In the genomic region with DNA sequence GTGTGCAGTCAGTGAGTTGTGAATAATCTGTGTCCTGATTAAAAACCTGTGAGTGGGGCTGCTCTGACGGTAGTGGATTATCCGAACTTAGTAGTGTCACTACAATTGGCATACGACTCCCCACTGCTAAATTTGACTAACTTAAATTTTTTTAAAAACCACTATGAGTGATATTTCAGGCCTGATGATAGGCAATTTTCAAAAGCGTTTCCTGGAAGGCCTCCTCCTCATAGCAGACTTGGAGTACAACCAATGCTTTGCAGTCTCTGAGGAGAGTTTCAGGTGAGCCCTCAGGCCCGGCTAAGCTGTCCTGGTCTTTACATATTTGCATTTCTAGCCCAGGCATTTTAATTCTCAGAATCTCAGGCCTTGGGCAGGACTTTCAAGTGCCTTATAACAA, we compare ENCODE assay signal across 19 cellular contexts. TPM values are rescaled to one million over a fixed set of nuclear protein-coding genes. Genes with fewer than 3 reads are reported as not detected.
DNase-seq lines count a peak whose midpoint lies in the region; ATAC-seq and TF ChIP-seq lines count a peak whose summit lies in the region.
"Had no signal": no experiment of that assay in that cellular context is flagged by ENCODE, and none has a peak within 500 bp of the region (broad histone marks: within the 10 kb centered on the region; RNA-seq: fewer than 3 reads in every experiment).

No MANE protein-coding gene starts in this region.

- no peak overlapping the region for H3K27ac Mint-ChIP-seq in immature natural killer cell
- H3K27ac Mint-ChIP-seq: CD8-positive, alpha-beta memory T cell had no signal

- H3K27me3 ChIP-seq in HL-60 (ENCODE audit: insufficient read depth, poor library complexity, severe bottlenecking) (no peaks in the 10 kb centered on the region), lower lobe of right lung (ENCODE audit: low read depth) (no peaks in the 10 kb centered on the region), spleen (replicated peaks in 1 of 7) (peaks cover 0 to 18% (median 0%) of the 10 kb centered on the region in 7 donors)

- H3K4me1 ChIP-seq in lower lobe of right lung (peaks cover 22% of the 10 kb centered on the region), spleen (peaks cover 0 to 25% (median 6%) of the 10 kb centered on the region in 6 donors), OCI-LY7 (ENCODE audit: insufficient read depth, low read length, poor library complexity, severe bottlenecking) (no peaks in the 10 kb centered on the region)
- H3K4me1 ChIP-seq: BE2C had no signal

- no peak for TF ChIP-seq CTCF in HL-60 (IDR thresholded peaks at IDR 0.05; ENCODE audit: insufficient read depth, low read length)
- no peak for TF ChIP-seq CTCF in lower lobe of right lung (IDR thresholded peaks at IDR 0.05)
- no peak for TF ChIP-seq CTCF in spleen (IDR thresholded peaks at IDR 0.05 in 8 of 11, conservative IDR thresholded peaks at IDR 0.05 in 3 of 11)
- TF ChIP-seq CTCF in OCI-LY7 (conservative IDR thresholded peaks at IDR 0.05; ENCODE audit: low read length) = no peak

- no peak for DNase-seq in activated CD4-positive, CD25-positive, alpha-beta regulatory T cell treated with anti-CD3 and anti-CD28 coated beads, Interleukin-2, amount 50 U/mL, for 72 hours
- no peak for DNase-seq in HL-60 (ENCODE audit: low read depth in 1 of 2, low spot score in 1 of 2)
- DNase-seq in lower lobe of right lung = no peak
- no peak for DNase-seq in spleen
- DNase-seq in immature natural killer cell = no peak
- DNase-seq in OCI-LY7 (ENCODE audit: low spot score) = no peak
- DNase-seq: BE2C; CD8-positive, alpha-beta memory T cell; DMS79; IMR-90; MM.1S; NCI-H1092 treated with DMSO at 0.1 percent for 48 hours; NCI-H1694; NCI-H510A treated with DMSO at 0.1 percent for 48 hours; Right ventricle myocardium superior had no signal

- H3K4me3 Mint-ChIP-seq in immature natural killer cell = no peak overlapping the region
- H3K4me3 Mint-ChIP-seq: CD8-positive, alpha-beta memory T cell had no signal

- H3K36me3 Mint-ChIP-seq in immature natural killer cell = no peaks in the 10 kb centered on the region

- CTCF ChIA-PET in OCI-LY7 (lab: Charles Lee; ENCODE audit: unreplicated experiment) = no interaction called here

- H3K27ac ChIP-seq in HL-60 (replicated peaks) (peak overlapping the region; percentile 38), lower lobe of right lung (peak overlapping the region; percentile 70), spleen (peak overlapping the region in 7 of 8 donors; percentile 29 to 85 (median 58)), OCI-LY7 (ENCODE audit: low read depth, low read length, poor library complexity, severe bottlenecking) (no peak overlapping the region)
- H3K27ac ChIP-seq: 22Rv1 had no signal

- H3K9me3 ChIP-seq in lower lobe of right lung = no peaks in the 10 kb centered on the region
- H3K9me3 ChIP-seq in spleen = no peaks in the 10 kb centered on the region
- H3K9me3 ChIP-seq in OCI-LY7 (ENCODE audit: low read length) = no peaks in the 10 kb centered on the region
- H3K9me3 ChIP-seq: BE2C had no signal

- WGBS in spleen, 5 donors = 62 to 83% (median 72%) methylated on average over 5 of the region's 5 CpGs

- H3K27me3 Mint-ChIP-seq in immature natural killer cell (ENCODE audit: low read depth in 3 of 3) = peaks cover 0 to 4% (median 2%) of the 10 kb centered on the region in 3 donors

- H3K9me2 ChIP-seq in OCI-LY7 (ENCODE audit: insufficient read depth, low read length) = no peaks in the 10 kb centered on the region

- no peak for TF ChIP-seq POLR2A in spleen (IDR thresholded peaks at IDR 0.05)

- no peaks in the 10 kb centered on the region for H3K79me2 ChIP-seq in OCI-LY7 (ENCODE audit: insufficient read depth, low read depth, low read length)

- no peaks in the 10 kb centered on the region for H3K4me1 Mint-ChIP-seq in immature natural killer cell
- H3K4me1 Mint-ChIP-seq: CD8-positive, alpha-beta memory T cell had no signal

- no peak overlapping the region for H3K4me3 ChIP-seq in HL-60 (replicated peaks; ENCODE audit: insufficient read depth, low read length)
- H3K4me3 ChIP-seq in lower lobe of right lung = peak overlapping the region; percentile 18
- H3K4me3 ChIP-seq in spleen = peak overlapping the region in 1 of 8 donors; percentile 47
- H3K4me3 ChIP-seq in OCI-LY7 (ENCODE audit: low read depth, low read length, poor library complexity, severe bottlenecking) = no peak overlapping the region

- H4K20me1 ChIP-seq in OCI-LY7 (ENCODE audit: insufficient read depth, low read length) = no peaks in the 10 kb centered on the region

- intact Hi-C loops in lower lobe of right lung (cut with DNase I) (no loop called here), spleen (cut with DNase I; ENCODE audit: low total_unique reads) (no loop called here), OCI-LY7 (cut with micrococcal nuclease; ENCODE audit: unreplicated experiment) (no loop called here)

- ATAC-seq in activated CD4-positive, CD25-positive, alpha-beta regulatory T cell treated with anti-CD3 and anti-CD28 coated beads, Interleukin-2, amount 50 U/mL, for 24 hours = peak; percentile 62 to 71
- ATAC-seq in lower lobe of right lung (peak; percentile 35 to 84), HG02642 (IDR thresholded peaks at IDR 0.05; ENCODE audit: poor library complexity, unreplicated experiment) (no peak)
- ATAC-seq: HCT116 had no signal

- H3K4me2 ChIP-seq in OCI-LY7 (ENCODE audit: low read length) = no peak overlapping the region

- H3K9me3 Mint-ChIP-seq in immature natural killer cell = no peaks in the 10 kb centered on the region

- H3K36me3 ChIP-seq in lower lobe of right lung = no peaks in the 10 kb centered on the region
- H3K36me3 ChIP-seq in spleen = no peaks in the 10 kb centered on the region
- no peaks in the 10 kb centered on the region for H3K36me3 ChIP-seq in OCI-LY7 (ENCODE audit: insufficient read depth, low read length)
- H3K36me3 ChIP-seq: BE2C had no signal

- BruUV-seq in OCI-LY7 (replicated peaks; lab: Mats Ljungman, UMichigan) = no TSS peak

- no peak overlapping the region for H2AFZ ChIP-seq in OCI-LY7 (ENCODE audit: low read length)

- POLR2A ChIA-PET in OCI-LY7 (lab: Charles Lee) = interaction anchor here (1.2 kb wide), 1 partner anchor 10 kb away, joined by 5 read pairs; no protein-coding TSS in a partner anchor

RNA-seq across cellular contexts. Expression of a gene that starts 10.8 kb away (rescaled TPM):
- 5.3 TPM for total RNA-seq in lower lobe of right lung
- total RNA-seq in spleen = 1 to 10 TPM; 1.8 to 7.9 (median 5.2) TPM
- under 1 TPM; 0.42 to 0.67 (median 0.58) TPM for polyA plus RNA-seq in spleen
- polyA plus RNA-seq in immature natural killer cell = not detected
- total RNA-seq in OCI-LY7 (2014; rRNA removed; shearing (Covaris generic)) = not detected in 2 replicates
- not detected in 2 replicates for total RNA-seq in OCI-LY7 (2022)
- total RNA-seq: IMR-90, Right ventricle myocardium superior had no signal
- polyA plus RNA-seq: CD8-positive, alpha-beta memory T cell; IMR-90 had no signal

RNA-seq across cellular contexts. Expression of a gene that starts 48.7 kb away (rescaled TPM):
- total RNA-seq in lower lobe of right lung (28.3 TPM), spleen (10 to 100 TPM; 26.0 to 31.5 (median 28.5) TPM), OCI-LY7 (2022) (69.2 and 79.1 TPM in 2 replicates)
- polyA plus RNA-seq in spleen (10 to 100 TPM; 20.2 to 27.2 (median 22.0) TPM), immature natural killer cell (1 to 10 TPM; 7.4 to 9.8 (median 8.9) TPM)
- total RNA-seq in OCI-LY7 (2014; rRNA removed; shearing (Covaris generic)) = 58.4 and 59.0 TPM in 2 replicates
